In the genomic region with DNA sequence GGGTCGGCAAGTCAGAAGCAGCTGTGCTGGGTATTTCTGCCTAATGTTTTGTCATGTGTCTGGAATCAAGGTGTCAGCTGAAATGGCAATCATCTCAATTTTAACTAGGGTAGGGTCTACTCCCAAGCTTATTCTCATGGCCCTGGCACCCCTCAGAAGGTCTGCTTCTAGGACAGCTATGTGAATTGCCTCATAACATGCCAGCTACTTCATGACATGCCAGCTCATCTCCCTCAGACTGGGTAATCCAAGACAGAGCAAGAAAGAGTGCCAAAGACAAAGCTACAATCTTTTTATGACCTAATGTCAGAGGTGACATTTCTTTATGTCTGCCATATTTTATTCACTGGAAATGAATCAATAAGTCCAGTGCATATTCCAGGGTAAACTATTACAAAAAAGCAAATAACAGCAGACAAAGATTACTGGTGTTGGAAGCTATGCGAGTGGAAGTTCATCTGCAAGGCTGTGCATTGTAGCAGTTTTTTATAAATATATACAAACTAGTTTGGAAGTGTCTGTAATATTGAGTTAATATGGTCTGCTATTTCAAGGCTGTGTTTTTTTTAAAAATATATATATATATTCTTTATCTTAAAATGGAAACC, we compare ENCODE assay signal across 27 cellular contexts.
"Had no signal": no experiment of that assay in that cellular context is flagged by ENCODE, and none has a peak within 500 bp of the region (broad histone marks: within the 10 kb centered on the region; RNA-seq: fewer than 3 reads in every experiment).

No MANE protein-coding gene starts in this region.

- ATAC-seq: effector memory CD8-positive, alpha-beta T cell; esophagus mucosa; gastrocnemius medialis; heart right ventricle; left colon; lower lobe of right lung; mucosa of descending colon had no signal

- H3K27ac Mint-ChIP-seq: dendritic cell treated with granulocyte-macrophage colony-stimulating factor and Interleukin-4, amounts not matched to agents 40 ng/mL and 50 ng/mL, for 4 days; effector memory CD8-positive, alpha-beta T cell; endodermal cell; mesothelial cell of epicardium; naive B cell had no signal

- H3K4me3 Mint-ChIP-seq: dendritic cell treated with granulocyte-macrophage colony-stimulating factor and Interleukin-4, amounts not matched to agents 40 ng/mL and 50 ng/mL, for 4 days; effector memory CD8-positive, alpha-beta T cell; endodermal cell; mesothelial cell of epicardium; naive B cell had no signal

- DNase-seq: cerebellar nuclear complex; colonic mucosa; cortex of kidney; effector CD8-positive, alpha-beta T cell; effector memory CD8-positive, alpha-beta T cell; endodermal cell; erythroblast; esophagus squamous epithelium; foreskin fibroblast; foreskin melanocyte; gastrocnemius medialis; glutamatergic neuron; head of caudate nucleus; heart right ventricle; hippocampal formation; islet precursor cell; kidney; kidney glomerular epithelial cell; left colon; left ventricle myocardium inferior; lower lobe of right lung; mucosa of descending colon; naive B cell had no signal

- H3K27me3 ChIP-seq: colonic mucosa, esophagus squamous epithelium, gastrocnemius medialis, heart right ventricle had no signal

- H3K9me3 ChIP-seq: colonic mucosa, esophagus squamous epithelium, gastrocnemius medialis, heart right ventricle, left ventricle myocardium inferior, lower lobe of right lung, mucosa of descending colon had no signal

- H3K27me3 Mint-ChIP-seq: dendritic cell treated with granulocyte-macrophage colony-stimulating factor and Interleukin-4, amounts not matched to agents 40 ng/mL and 50 ng/mL, for 4 days; effector memory CD8-positive, alpha-beta T cell; naive B cell had no signal

- H3K4me1 Mint-ChIP-seq: endodermal cell, mesothelial cell of epicardium, naive B cell had no signal

- H3K4me3 ChIP-seq: colonic mucosa, esophagus squamous epithelium, gastrocnemius medialis, heart right ventricle, left ventricle myocardium inferior, lower lobe of right lung, mucosa of descending colon had no signal

- H3K27ac ChIP-seq: colonic mucosa, epithelial cell of prostate, esophagus squamous epithelium, gastrocnemius medialis, heart right ventricle, left ventricle myocardium inferior, lower lobe of right lung had no signal

- H3K4me1 ChIP-seq: colonic mucosa, esophagus squamous epithelium, gastrocnemius medialis, left ventricle myocardium inferior, lower lobe of right lung had no signal

- H3K9me3 Mint-ChIP-seq: endodermal cell, mesothelial cell of epicardium, naive B cell had no signal

- H3K36me3 ChIP-seq: colonic mucosa, esophagus squamous epithelium, gastrocnemius medialis, heart right ventricle, left ventricle myocardium inferior, lower lobe of right lung had no signal

- H3K36me3 Mint-ChIP-seq: mesothelial cell of epicardium, naive B cell had no signal
